1 cellular context compared by ENCODE assay signal in genomic region chr4:152516156-152516555, GRCh38.
TF ChIP-seq lines count a peak whose summit lies in the region.

No MANE protein-coding gene starts in this region.

TF ChIP-seq in HEK293, 187 proteins besides CTCF, POLR2A, EP300 and RAD21 (continued from another document):
- TF ChIP-seq ZNF513 (tag by site-specific recombination; IDR thresholded peaks at IDR 0.05) (no peak), ZNF560 (tag by site-specific recombination; IDR thresholded peaks at IDR 0.05; ENCODE audit: borderline replicate concordance) (no peak), ZNF561 (tag by site-specific recombination; IDR thresholded peaks at IDR 0.05; ENCODE audit: borderline replicate concordance) (no peak), GLI2 (tag by site-specific recombination; IDR thresholded peaks at IDR 0.05; ENCODE audit: borderline replicate concordance, low read depth) (no peak), SP7 (tag by site-specific recombination; IDR thresholded peaks at IDR 0.05) (peak; percentile 43; the same call in 1 of the 2 replicates), INSM2 (tag by site-specific recombination; IDR thresholded peaks at IDR 0.05) (no peak), ZNF404 (tag by site-specific recombination; IDR thresholded peaks at IDR 0.05) (no peak), ZNF121 (tag by site-specific recombination; IDR thresholded peaks at IDR 0.05) (no peak), ZNF623 (tag by site-specific recombination; IDR thresholded peaks at IDR 0.05) (no peak), ZNF521 (tag by site-specific recombination; IDR thresholded peaks at IDR 0.05) (no peak), FEZF1 (tag by site-specific recombination; IDR thresholded peaks at IDR 0.05) (no peak), GLI4 (tag by site-specific recombination; IDR thresholded peaks at IDR 0.05) (no peak), ZNF362 (tag by site-specific recombination; IDR thresholded peaks at IDR 0.05) (no peak), PRDM10 (tag by site-specific recombination; IDR thresholded peaks at IDR 0.05) (no peak), SCRT2 (tag by site-specific recombination; IDR thresholded peaks at IDR 0.05) (peak; percentile 41; the same call in 1 of the 2 replicates), ZNF211 (tag by site-specific recombination; IDR thresholded peaks at IDR 0.05; ENCODE audit: low read depth) (no peak), ZNF350 (tag by site-specific recombination; IDR thresholded peaks at IDR 0.05) (no peak), ZBTB17 (tag by site-specific recombination; IDR thresholded peaks at IDR 0.05) (peak; percentile 95), ZNF600 (tag by site-specific recombination; IDR thresholded peaks at IDR 0.05) (peak; percentile 74), ZNF518A (tag by site-specific recombination; conservative IDR thresholded peaks at IDR 0.05; ENCODE audit: low read depth) (no peak), GLIS1 (tag by site-specific recombination; IDR thresholded peaks at IDR 0.05) (peak; percentile 46; the same call in 1 of the 2 replicates), MZF1 (tag by site-specific recombination; IDR thresholded peaks at IDR 0.05; ENCODE audit: borderline replicate concordance) (peak; percentile 69), ZNF473 (tag by site-specific recombination; IDR thresholded peaks at IDR 0.05) (no peak), YY2 (tag by site-specific recombination; IDR thresholded peaks at IDR 0.05) (no peak), ZNF544 (tag by site-specific recombination; IDR thresholded peaks at IDR 0.05) (no peak), ZBTB49 (tag by site-specific recombination; IDR thresholded peaks at IDR 0.05; ENCODE audit: low read depth) (no peak), BCL6B (tag by site-specific recombination; IDR thresholded peaks at IDR 0.05) (no peak), ZNF785 (tag by site-specific recombination; IDR thresholded peaks at IDR 0.05) (no peak), ZBTB48 (tag by site-specific recombination; IDR thresholded peaks at IDR 0.05) (peak; percentile 47; the same call in 1 of the 2 replicates), ZNF830 (tag by site-specific recombination; IDR thresholded peaks at IDR 0.05; ENCODE audit: low read depth) (no peak), ZNF580 (tag by site-specific recombination; IDR thresholded peaks at IDR 0.05) (no peak), PRDM6 (tag by site-specific recombination; IDR thresholded peaks at IDR 0.05) (no peak), AEBP2 (tag by site-specific recombination; IDR thresholded peaks at IDR 0.05; ENCODE audit: borderline replicate concordance) (no peak), ZNF645 (tag by site-specific recombination; IDR thresholded peaks at IDR 0.05) (no peak)
